ENCODE assay signal across 15 cellular contexts in genomic region chr21:45047257-45047656, GRCh38. TPM values are rescaled to one million over a fixed set of nuclear protein-coding genes. Genes with fewer than 3 reads are reported as not detected.
DNase-seq lines count a peak whose midpoint lies in the region; ATAC-seq and TF ChIP-seq lines count a peak whose summit lies in the region.
"Had no signal": no experiment of that assay in that cellular context is flagged by ENCODE, and none has a peak within 500 bp of the region (broad histone marks: within the 10 kb centered on the region; RNA-seq: fewer than 3 reads in every experiment).

No MANE protein-coding gene starts in this region.

- ATAC-seq in gastroesophageal sphincter (no peak), WTC11 (no peak), Right ventricle myocardium inferior (no peak), mucosa of descending colon (no peak)
- ATAC-seq: CD8-positive, alpha-beta T cell; GM12878 had no signal

- CTCF ChIA-PET in HEK293 (lab: Yijun Ruan, JAX) (interaction anchor here (2.0 kb wide), 1 partner anchor 93 kb away, joined by 7 read pairs; no protein-coding TSS in a partner anchor), WTC11 (lab: Charles Lee) (no interaction called here)

- no peak for TF ChIP-seq EP300 in gastroesophageal sphincter (IDR thresholded peaks at IDR 0.05)

- H3K27ac ChIP-seq in HEK293 (ENCODE audit: extremely low read depth, low read depth, low read length) (no peak overlapping the region), ascending aorta (peak overlapping the region; percentile 98 to 99), gastroesophageal sphincter (peak overlapping the region in 3 of 4 donors; percentile 75 to 89 (median 88)), tibial artery (peak overlapping the region; percentile 92 to 98)
- H3K27ac ChIP-seq: BLaER1 treated with 17β-estradiol and CSF1 and Interleukin-3, amounts not matched to agents 10 nM and 100 nM had no signal

- no peak overlapping the region for H3K4me3 Mint-ChIP-seq in WTC11
- H3K4me3 Mint-ChIP-seq: B cell; CD8-positive, alpha-beta T cell; H9 had no signal

- peaks cover 15% of the 10 kb centered on the region for H3K27me3 Mint-ChIP-seq in WTC11 (ENCODE audit: low read depth)

- intact Hi-C loops in ascending aorta (cut with DNase I) (no loop called here), tibial artery (cut with DNase I; ENCODE audit: low total_unique reads) (no loop called here), Right ventricle myocardium inferior (cut with DNase I) (no loop called here), mucosa of descending colon (cut with DNase I, micrococcal nuclease) (no loop called here)

- POLR2A ChIA-PET in HEK293 (lab: Yijun Ruan, JAX) = no interaction called here
- POLR2A ChIA-PET in WTC11 (lab: Charles Lee) = no interaction called here

- no peaks in the 10 kb centered on the region for H3K36me3 ChIP-seq in HEK293 (ENCODE audit: control insufficient read depth in 2 of 2, insufficient read depth in 1 of 2, low read length in 2 of 2)
- no peaks in the 10 kb centered on the region for H3K36me3 ChIP-seq in ascending aorta
- H3K36me3 ChIP-seq in gastroesophageal sphincter = no peaks in the 10 kb centered on the region
- H3K36me3 ChIP-seq in tibial artery = no peaks in the 10 kb centered on the region
- no peaks in the 10 kb centered on the region for H3K36me3 ChIP-seq in mucosa of descending colon (ENCODE audit: low read depth)

- H3K27ac Mint-ChIP-seq in WTC11 = no peak overlapping the region
- H3K27ac Mint-ChIP-seq: B cell; CD8-positive, alpha-beta T cell had no signal

- peaks cover 32% of the 10 kb centered on the region for H3K9me3 Mint-ChIP-seq in WTC11

- H3K4me3 ChIP-seq in HEK293 (ENCODE audit: low read depth, low read length) (no peak overlapping the region), ascending aorta (no peak overlapping the region), gastroesophageal sphincter (no peak overlapping the region), tibial artery (no peak overlapping the region), mucosa of descending colon (no peak overlapping the region)
- H3K4me3 ChIP-seq: BLaER1 treated with 17β-estradiol and CSF1 and Interleukin-3, amounts not matched to agents 10 nM and 100 nM; GM12878 had no signal

- H3K4me1 Mint-ChIP-seq in WTC11 = peaks cover 18% of the 10 kb centered on the region
- H3K4me1 Mint-ChIP-seq: B cell had no signal

- no peaks in the 10 kb centered on the region for H3K9me3 ChIP-seq in HEK293 (ENCODE audit: control insufficient read depth, insufficient read depth, low read depth, low read length)
- peaks cover 0 to 8% of the 10 kb centered on the region in 2 donors for H3K9me3 ChIP-seq in ascending aorta
- peaks cover 0 to 9% (median 0%) of the 10 kb centered on the region in 3 donors for H3K9me3 ChIP-seq in gastroesophageal sphincter
- H3K9me3 ChIP-seq in tibial artery = peaks cover 0 to 17% (median 0%) of the 10 kb centered on the region in 3 donors
- H3K9me3 ChIP-seq in mucosa of descending colon = no peaks in the 10 kb centered on the region

- no peaks in the 10 kb centered on the region for H3K27me3 ChIP-seq in ascending aorta
- H3K27me3 ChIP-seq in gastroesophageal sphincter = no peaks in the 10 kb centered on the region
- no peaks in the 10 kb centered on the region for H3K27me3 ChIP-seq in tibial artery

- H3K4me1 ChIP-seq in HEK293 (ENCODE audit: control insufficient read depth, insufficient read depth, low read length) (no peaks in the 10 kb centered on the region), ascending aorta (peaks cover 19 to 40% of the 10 kb centered on the region in 2 donors), gastroesophageal sphincter (peaks cover 0 to 35% (median 9%) of the 10 kb centered on the region in 3 donors), tibial artery (peaks cover 5 to 73% (median 39%) of the 10 kb centered on the region in 4 donors), mucosa of descending colon (ENCODE audit: low read depth) (no peaks in the 10 kb centered on the region)

- no peak for TF ChIP-seq CTCF in HEK293 (tag by site-specific recombination; IDR thresholded peaks at IDR 0.05)
- no peak for TF ChIP-seq CTCF in ascending aorta (IDR thresholded peaks at IDR 0.05)
- TF ChIP-seq CTCF in gastroesophageal sphincter (IDR thresholded peaks at IDR 0.05) = no peak
- no peak for TF ChIP-seq CTCF in tibial artery (IDR thresholded peaks at IDR 0.05)
- TF ChIP-seq CTCF in WTC11 (IDR thresholded peaks at IDR 0.05) = no peak
- no peak for TF ChIP-seq CTCF in mucosa of descending colon (IDR thresholded peaks at IDR 0.05)

- 0 out of 2 replicates have a peak, but pooled peaks cover 3% of the 10 kb centered on the region for H3K36me3 Mint-ChIP-seq in WTC11
- H3K36me3 Mint-ChIP-seq: CD8-positive, alpha-beta T cell had no signal

- no peak for TF ChIP-seq POLR2A in gastroesophageal sphincter (IDR thresholded peaks at IDR 0.05)

- DNase-seq in ascending aorta (ENCODE audit: low spot score in 2 of 2) = no peak
- no peak for DNase-seq in tibial artery
- DNase-seq in WTC11 (ENCODE audit: low spot score) = no peak
- DNase-seq in Right ventricle myocardium inferior (ENCODE audit: missing footprints) = no peak
- DNase-seq in mucosa of descending colon = no peak
- DNase-seq: Calu3; CD8-positive, alpha-beta T cell; DMS79 treated with DMSO at 0.1 percent for 48 hours; GF-D8; H9 had no signal

- 57 to 63% methylated on average over 1 of the region's 1 CpG for WGBS in gastroesophageal sphincter (ENCODE audit: low coverage in 1 of 2), 2 donors

TF ChIP-seq in HEK293, 187 proteins besides CTCF, POLR2A, EP300 and RAD21:
- TF ChIP-seq ZBTB6 (tag by site-specific recombination; IDR thresholded peaks at IDR 0.05) (no peak), IKZF3 (tag by site-specific recombination; IDR thresholded peaks at IDR 0.05) (no peak), SETDB1 (IDR thresholded peaks at IDR 0.05; ENCODE audit: insufficient read length, low read length) (peak; percentile 59), TRIM28 (IDR thresholded peaks at IDR 0.05; ENCODE audit: borderline replicate concordance, low read length) (peak; percentile 36; the same call in 1 of the 2 replicates)

TF ChIP-seq in WTC11, 78 proteins besides CTCF, POLR2A, EP300 and RAD21:
- TF ChIP-seq GTF2I (CRISPR knock-in tag; conservative IDR thresholded peaks at IDR 0.05) = no peak
- TF ChIP-seq AR (CRISPR knock-in tag; IDR thresholded peaks at IDR 0.05) = no peak

RNA-seq across cellular contexts. Expression of gene ADARB1, which starts 27.1 kb away (rescaled TPM):
- total RNA-seq in ascending aorta = 82.9 TPM
- total RNA-seq in gastroesophageal sphincter = 100 to 1,000 TPM; 136 to 228 (median 181) TPM
- 12.8 to 15.1 TPM (median 14.6 TPM) in 3 replicates for total RNA-seq in WTC11 (2021)
- 15.1 TPM for total RNA-seq in Right ventricle myocardium inferior
- total RNA-seq in mucosa of descending colon = 10 to 100 TPM in 1 of 3 donors, 1 to 10 TPM in 2; 5.4 to 91.2 (median 8.8) TPM
